1 cellular context compared by ENCODE assay signal in the genomic region with DNA sequence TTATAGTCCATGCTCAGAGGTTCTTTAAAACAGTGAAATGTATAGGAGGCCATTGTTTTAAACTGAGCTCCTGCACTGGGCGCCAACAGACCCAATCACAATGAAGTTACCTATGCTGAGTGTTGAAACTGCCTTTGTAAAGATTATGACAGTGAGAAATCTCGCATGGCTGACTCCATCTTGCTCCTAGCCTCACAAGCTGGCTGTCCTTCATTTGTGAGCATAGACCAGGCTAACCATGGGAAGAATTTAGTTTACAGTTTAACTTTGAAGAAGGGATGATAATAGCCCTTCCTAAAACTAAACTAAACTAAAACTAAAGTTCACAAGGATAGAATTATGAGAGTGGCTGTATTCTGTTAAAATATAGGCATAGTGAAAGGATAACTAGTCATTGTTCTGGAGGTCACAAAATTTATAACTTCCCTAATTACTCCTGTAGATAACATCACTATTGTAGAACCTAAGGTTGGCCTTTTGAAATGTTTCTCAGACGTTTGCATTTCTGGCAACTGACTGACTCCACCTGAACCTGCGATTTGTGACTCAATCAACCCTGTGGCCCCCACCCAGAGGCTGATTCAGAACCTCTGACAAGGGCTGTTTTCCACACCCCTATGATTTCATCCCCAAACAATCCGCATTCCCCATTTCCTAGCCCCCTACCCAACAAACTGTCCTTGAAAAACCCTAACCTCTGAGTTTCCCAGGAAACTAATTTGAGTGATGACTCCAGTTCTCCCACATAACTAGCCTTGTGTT.
TF ChIP-seq lines count a peak whose summit lies in the region.

No MANE protein-coding gene starts in this region.

TF ChIP-seq in IMR-90, 13 proteins besides CTCF, POLR2A, EP300 and RAD21:
- TF ChIP-seq BHLHE40 (IDR thresholded peaks at IDR 0.05; ENCODE audit: low read depth, low read length): no peak
- TF ChIP-seq NFE2L2 (IDR thresholded peaks at IDR 0.05; ENCODE audit: low read depth, low read length): no peak
- TF ChIP-seq, protein P1, sequence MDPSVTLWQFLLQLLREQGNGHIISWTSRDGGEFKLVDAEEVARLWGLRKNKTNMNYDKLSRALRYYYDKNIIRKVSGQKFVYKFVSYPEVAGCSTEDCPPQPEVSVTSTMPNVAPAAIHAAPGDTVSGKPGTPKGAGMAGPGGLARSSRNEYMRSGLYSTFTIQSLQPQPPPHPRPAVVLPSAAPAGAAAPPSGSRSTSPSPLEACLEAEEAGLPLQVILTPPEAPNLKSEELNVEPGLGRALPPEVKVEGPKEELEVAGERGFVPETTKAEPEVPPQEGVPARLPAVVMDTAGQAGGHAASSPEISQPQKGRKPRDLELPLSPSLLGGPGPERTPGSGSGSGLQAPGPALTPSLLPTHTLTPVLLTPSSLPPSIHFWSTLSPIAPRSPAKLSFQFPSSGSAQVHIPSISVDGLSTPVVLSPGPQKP (IDR thresholded peaks at IDR 0.05; ENCODE audit: borderline replicate concordance, low read depth, low read length): no peak
- TF ChIP-seq MAFK (IDR thresholded peaks at IDR 0.05; ENCODE audit: low read depth, low read length): no peak
- TF ChIP-seq MXI1 (IDR thresholded peaks at IDR 0.05; ENCODE audit: borderline replicate concordance, low read depth, low read length): no peak
- no peak for TF ChIP-seq FOS (IDR thresholded peaks at IDR 0.05; ENCODE audit: low read depth, low read length)
